In the genomic region with DNA sequence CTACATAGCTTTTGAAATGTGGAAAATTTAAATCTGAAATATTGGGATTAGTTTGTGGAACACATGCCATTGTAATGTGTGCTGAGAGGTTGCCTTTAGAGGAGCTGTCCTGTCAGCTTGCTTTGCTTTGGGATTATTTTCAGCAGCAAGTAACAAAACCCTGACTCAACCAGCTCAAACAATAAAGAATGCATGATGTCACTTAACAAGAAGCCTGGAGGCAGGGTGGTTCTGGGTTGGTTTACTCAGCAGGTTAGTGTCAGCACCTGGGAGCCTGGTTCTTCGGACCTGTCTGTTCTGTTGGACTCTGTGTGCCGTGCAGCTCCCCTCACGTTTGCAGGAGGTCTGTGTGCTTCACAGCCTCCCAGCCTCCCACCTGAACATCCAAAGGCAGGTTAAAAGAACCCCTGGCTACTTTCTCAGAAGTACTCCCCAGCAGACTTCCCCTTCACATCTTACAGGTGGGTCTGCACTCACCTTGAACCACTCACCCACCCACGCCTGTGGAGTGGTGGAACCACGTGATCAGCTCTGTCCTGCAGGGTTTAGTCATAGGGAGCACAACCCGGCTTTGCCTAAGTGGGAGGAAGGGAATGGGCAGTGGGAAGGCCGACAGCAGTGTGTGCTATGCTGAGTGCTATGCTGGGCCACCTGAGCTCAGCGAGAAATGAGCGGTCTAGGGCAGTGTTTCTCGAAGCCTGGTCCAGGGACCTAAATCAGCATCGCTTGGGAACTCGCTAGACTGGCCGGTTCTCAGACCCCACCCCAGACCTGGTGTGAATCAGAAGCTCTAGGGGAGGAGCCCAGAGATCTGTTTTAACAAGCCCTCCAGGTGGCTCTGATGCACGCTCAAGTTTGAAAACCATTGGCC, we compare ENCODE assay signal across 8 cellular contexts. TPM values are rescaled to one million over a fixed set of nuclear protein-coding genes. Genes with fewer than 3 reads are reported as not detected.
DNase-seq lines count a peak whose midpoint lies in the region; ATAC-seq and TF ChIP-seq lines count a peak whose summit lies in the region.

No MANE protein-coding gene starts in this region.

- no peaks in the 10 kb centered on the region for H3K9me3 ChIP-seq in Panc1 (ENCODE audit: control insufficient read depth, insufficient read depth, low read depth, low read length)
- no peaks in the 10 kb centered on the region for H3K9me3 ChIP-seq in osteoblast (ENCODE audit: low read depth, low read length)

- H3K27me3 ChIP-seq in Panc1 (ENCODE audit: control insufficient read depth, insufficient read depth, low read length): no peaks in the 10 kb centered on the region
- H3K27me3 ChIP-seq in osteoblast (ENCODE audit: insufficient read depth, low read length): no peaks in the 10 kb centered on the region

- H3K27ac ChIP-seq in Panc1 (ENCODE audit: low read length) (no peak overlapping the region), osteoblast (ENCODE audit: low read depth, low read length) (peak overlapping the region; percentile 75)

- CTCF ChIA-PET in Panc1 (lab: Charles Lee): no interaction called here

- peaks cover 25% of the 10 kb centered on the region for H3K36me3 Mint-ChIP-seq in effector memory CD8-positive, alpha-beta T cell (ENCODE audit: insufficient read depth)

- ATAC-seq in Panc1 (peak; percentile 77), GM18502 (IDR thresholded peaks at IDR 0.05; ENCODE audit: poor library complexity, unreplicated experiment) (no peak)
- no peak for ATAC-seq in effector memory CD8-positive, alpha-beta T cell (replicated peaks)

- no peaks in the 10 kb centered on the region for H4K20me1 ChIP-seq in osteoblast (ENCODE audit: insufficient read depth, low read length)

- H2AFZ ChIP-seq in osteoblast (ENCODE audit: low read length): no peak overlapping the region

- H3K4me3 ChIP-seq in Panc1 (ENCODE audit: low read depth in 2 of 2, low read length in 2 of 2) (no peak overlapping the region), osteoblast (ENCODE audit: insufficient read depth, low read length) (peak overlapping the region; percentile 4)

- peaks cover 2% of the 10 kb centered on the region for H3K79me2 ChIP-seq in osteoblast (ENCODE audit: insufficient read depth, low read length)

- peak overlapping the region; percentile 65 to 78 for H3K4me3 Mint-ChIP-seq in effector memory CD8-positive, alpha-beta T cell

- peak overlapping the region; percentile 45 for H3K4me2 ChIP-seq in osteoblast (ENCODE audit: insufficient read depth, low read length)

- H3K27ac Mint-ChIP-seq in effector memory CD8-positive, alpha-beta T cell: peak overlapping the region; percentile 87 to 93

- intact Hi-C loops in Panc1 (cut with micrococcal nuclease; ENCODE audit: unreplicated experiment): no loop called here

- TF ChIP-seq CTCF in Panc1 (IDR thresholded peaks at IDR 0.05) (no peak), osteoblast (IDR thresholded peaks at IDR 0.05; ENCODE audit: extremely low read depth, low read depth, low read length) (no peak)

- peaks cover 20% of the 10 kb centered on the region for H3K4me1 ChIP-seq in Panc1 (ENCODE audit: control insufficient read depth, insufficient read depth, low read length)
- peaks cover 38% of the 10 kb centered on the region for H3K4me1 ChIP-seq in osteoblast (ENCODE audit: insufficient read depth, low read length)

- DNase-seq in DMS 273 (lab: John Stamatoyannopoulos, UW; ENCODE audit: unreplicated experiment): peak; percentile 3
- no peak for DNase-seq in DMS 273 treated with DMSO at 0.1 percent for 48 hours (lab: John Stamatoyannopoulos, UW)
- DNase-seq in Panc1 (ENCODE audit: low read depth, low spot score): peak; percentile 53
- no peak for DNase-seq in effector memory CD8-positive, alpha-beta T cell
- DNase-seq in osteoblast (ENCODE audit: insufficient read length, low spot score, missing footprints): peak; percentile 94
- no peak for DNase-seq in GDM1 (lab: John Stamatoyannopoulos, UW)
- no peak for DNase-seq in NCI-H345 (lab: John Stamatoyannopoulos, UW)

- no peaks in the 10 kb centered on the region for H3K27me3 Mint-ChIP-seq in effector memory CD8-positive, alpha-beta T cell

- POLR2A ChIA-PET in Panc1 (lab: Charles Lee): no interaction called here

- in situ Hi-C loops in Panc1 (cut with HindIII; ENCODE audit: low pct_unique_long_range_greater_than_20kb, low sequenced_read_pairs): no loop called here

- no TSS peak for BruUV-seq in Panc1 (replicated peaks; lab: Mats Ljungman, UMichigan)

- no peaks in the 10 kb centered on the region for H3K9me3 Mint-ChIP-seq in effector memory CD8-positive, alpha-beta T cell

- H3K4me1 Mint-ChIP-seq in effector memory CD8-positive, alpha-beta T cell (ENCODE audit: low read depth in 2 of 2): peaks cover 42 to 60% of the 10 kb centered on the region in 2 donors

- no peaks in the 10 kb centered on the region for H3K36me3 ChIP-seq in Panc1 (ENCODE audit: control insufficient read depth, insufficient read depth, low read length)
- no peaks in the 10 kb centered on the region for H3K36me3 ChIP-seq in osteoblast (ENCODE audit: insufficient read depth, low read length)

RNA-seq across cellular contexts. Expression of gene TMEM131L, which starts 20.4 kb away (rescaled TPM):
- total RNA-seq in Panc1 (2021; ENCODE audit: unreplicated experiment) (13.5 TPM), osteoblast (8.3 and 9.0 TPM in 2 replicates)
- 6.6 TPM for polyA plus RNA-seq in Panc1 (2012; ENCODE audit: insufficient read length)

Comparison
In these comparisons a context has a peak if more than half of its experiments do, and no peak if none do; other contexts are left out.
1. DNase-seq: peak in DMS 273 (single experiment), Panc1 (single experiment) and osteoblast (single experiment); none in DMS 273 treated with DMSO at 0.1 percent for 48 hours (single experiment), effector memory CD8-positive, alpha-beta T cell (0 of 3), GDM1 (single experiment) and NCI-H345 (single experiment).